ENCODE assay signal across 16 cellular contexts in the genomic region with DNA sequence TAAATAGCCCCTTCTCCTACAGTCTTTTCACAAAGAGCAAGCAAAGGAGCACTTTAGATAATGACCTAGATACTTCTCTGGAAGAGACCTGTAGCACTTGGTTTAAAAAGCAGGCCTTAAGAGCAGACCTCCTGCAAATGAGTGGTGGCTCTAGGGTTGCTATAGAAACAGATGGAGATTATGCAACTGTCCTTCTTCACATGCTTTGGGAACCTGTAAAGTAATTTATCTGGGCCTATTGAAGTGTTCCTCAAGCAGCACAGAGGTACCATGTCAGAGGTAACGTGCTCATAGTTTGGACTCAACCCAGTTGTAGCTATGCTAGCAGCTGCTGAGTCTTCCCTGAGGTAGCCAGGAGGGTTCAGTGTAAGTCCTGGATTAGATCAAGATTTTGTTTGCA.
DNase-seq lines count a peak whose midpoint lies in the region; TF ChIP-seq lines count a peak whose summit lies in the region.
"Had no signal": no experiment of that assay in that cellular context is flagged by ENCODE, and none has a peak within 500 bp of the region (broad histone marks: within the 10 kb centered on the region; RNA-seq: fewer than 3 reads in every experiment).

No MANE protein-coding gene starts in this region.

- H3K36me3 ChIP-seq in neural cell (ENCODE audit: insufficient read depth, low read length), result no peaks in the 10 kb centered on the region

- H3K27ac ChIP-seq in neural cell (ENCODE audit: low read length), result peak overlapping the region; percentile 60
- H3K27ac ChIP-seq: GM23248 had no signal

- H3K36me3 Mint-ChIP-seq in brain (no peaks in the 10 kb centered on the region), type B pancreatic cell (no peaks in the 10 kb centered on the region), CD14-positive monocyte (no peaks in the 10 kb centered on the region)
- H3K36me3 Mint-ChIP-seq: CD4-positive, CD25-positive, alpha-beta regulatory T cell had no signal

- H3K27ac Mint-ChIP-seq in brain, result peak overlapping the region in 3 of 5 experiments; percentile 4 to 75 (median 50)
- no peak overlapping the region for H3K27ac Mint-ChIP-seq in type B pancreatic cell
- H3K27ac Mint-ChIP-seq in CD14-positive monocyte, result no peak overlapping the region
- H3K27ac Mint-ChIP-seq: CD4-positive, CD25-positive, alpha-beta regulatory T cell had no signal

- H3K27me3 ChIP-seq in neural cell (ENCODE audit: insufficient read depth, low read depth, low read length), result no peaks in the 10 kb centered on the region

- H3K4me1 Mint-ChIP-seq in brain (peaks cover 17% of the 10 kb centered on the region), type B pancreatic cell (ENCODE audit: unreplicated experiment) (peaks cover 7% of the 10 kb centered on the region), CD14-positive monocyte (no peaks in the 10 kb centered on the region)
- H3K4me1 Mint-ChIP-seq: CD4-positive, CD25-positive, alpha-beta regulatory T cell had no signal

- TF ChIP-seq EP300 in neural cell (conservative IDR thresholded peaks at IDR 0.05; ENCODE audit: poor library complexity, severe bottlenecking), result no peak

- H3K4me3 ChIP-seq in neural cell (ENCODE audit: low read length), result no peak overlapping the region
- H3K4me3 ChIP-seq: GM23248 had no signal

- peak; percentile 17 for DNase-seq in NCI-H128 (lab: John Stamatoyannopoulos, UW; ENCODE audit: unreplicated experiment)
- DNase-seq in NCI-H2107 (lab: John Stamatoyannopoulos, UW), result peak; percentile 12
- DNase-seq in posterior vena cava (ENCODE audit: low spot score), result no peak
- no peak for DNase-seq in type B pancreatic cell (ENCODE audit: extremely low spot score, unreplicated experiment)
- no peak for DNase-seq in CD14-positive monocyte (ENCODE audit: low spot score)
- DNase-seq: ACHN; Caco-2; CD4-positive, CD25-positive, alpha-beta regulatory T cell; DMS79; GM23248; NCI-H146; NCI-H510A; Right ventricle myocardium superior; T-helper 1 cell had no signal

- H3K27me3 Mint-ChIP-seq in brain, result peaks cover 6% of the 10 kb centered on the region
- peaks cover 28% of the 10 kb centered on the region for H3K27me3 Mint-ChIP-seq in type B pancreatic cell
- H3K27me3 Mint-ChIP-seq in CD14-positive monocyte (ENCODE audit: low read depth in 3 of 3), result peaks cover under 1 to 6% (median 5%) of the 10 kb centered on the region in 3 donors

- H2AFZ ChIP-seq in neural cell (ENCODE audit: low read depth, low read length), result no peak overlapping the region
- H2AFZ ChIP-seq: GM23248 had no signal

- intact Hi-C loops in posterior vena cava (cut with DNase I) (no loop called here), CD14-positive monocyte (cut with micrococcal nuclease) (no loop called here)

- no peaks in the 10 kb centered on the region for H3K9me3 Mint-ChIP-seq in brain
- no peaks in the 10 kb centered on the region for H3K9me3 Mint-ChIP-seq in type B pancreatic cell
- H3K9me3 Mint-ChIP-seq in CD14-positive monocyte, result peaks cover 0 to 4% (median 0%) of the 10 kb centered on the region in 7 donors
- H3K9me3 Mint-ChIP-seq: CD4-positive, CD25-positive, alpha-beta regulatory T cell had no signal

- TF ChIP-seq RAD21 in neural cell (conservative IDR thresholded peaks at IDR 0.05), result peak; percentile 14

- no peaks in the 10 kb centered on the region for H3K9me3 ChIP-seq in neural cell (ENCODE audit: low read length)
- H3K9me3 ChIP-seq: Caco-2 had no signal

- H3K4me3 Mint-ChIP-seq in brain (peak overlapping the region in 1 of 5 experiments; percentile 12), type B pancreatic cell (no peak overlapping the region), CD14-positive monocyte (no peak overlapping the region)
- H3K4me3 Mint-ChIP-seq: CD4-positive, CD25-positive, alpha-beta regulatory T cell had no signal

- H3K79me2 ChIP-seq in neural cell (replicated peaks; ENCODE audit: insufficient read depth, low read length), result no peaks in the 10 kb centered on the region

- H3K9me2 ChIP-seq in neural cell (ENCODE audit: insufficient read depth, low read length), result no peaks in the 10 kb centered on the region

- H3K4me2 ChIP-seq in neural cell (ENCODE audit: low read length), result no peak overlapping the region

- no peak for TF ChIP-seq CTCF in brain (conservative IDR thresholded peaks at IDR 0.05)
- no peak for TF ChIP-seq CTCF in neural cell (IDR thresholded peaks at IDR 0.05; ENCODE audit: poor library complexity, severe bottlenecking)
- no peak for TF ChIP-seq CTCF in type B pancreatic cell (conservative IDR thresholded peaks at IDR 0.05)
- no peak for TF ChIP-seq CTCF in CD14-positive monocyte (IDR thresholded peaks at IDR 0.05)

- no peaks in the 10 kb centered on the region for H3F3A ChIP-seq in neural cell (ENCODE audit: insufficient read depth, low read length, poor library complexity, severe bottlenecking)

- no peaks in the 10 kb centered on the region for H4K20me1 ChIP-seq in neural cell (ENCODE audit: insufficient read depth)

- no peak overlapping the region for H3K9ac ChIP-seq in neural cell (ENCODE audit: low read length)
- H3K9ac ChIP-seq: GM23248 had no signal

TF ChIP-seq in neural cell, 6 proteins besides CTCF, POLR2A, EP300 and RAD21:
- peak; percentile 30 for TF ChIP-seq MXI1 (conservative IDR thresholded peaks at IDR 0.05; ENCODE audit: poor library complexity, severe bottlenecking)
- TF ChIP-seq POLR2AphosphoS5 (IDR thresholded peaks at IDR 0.05), result peak; percentile 50
- TF ChIP-seq, protein P1, sequence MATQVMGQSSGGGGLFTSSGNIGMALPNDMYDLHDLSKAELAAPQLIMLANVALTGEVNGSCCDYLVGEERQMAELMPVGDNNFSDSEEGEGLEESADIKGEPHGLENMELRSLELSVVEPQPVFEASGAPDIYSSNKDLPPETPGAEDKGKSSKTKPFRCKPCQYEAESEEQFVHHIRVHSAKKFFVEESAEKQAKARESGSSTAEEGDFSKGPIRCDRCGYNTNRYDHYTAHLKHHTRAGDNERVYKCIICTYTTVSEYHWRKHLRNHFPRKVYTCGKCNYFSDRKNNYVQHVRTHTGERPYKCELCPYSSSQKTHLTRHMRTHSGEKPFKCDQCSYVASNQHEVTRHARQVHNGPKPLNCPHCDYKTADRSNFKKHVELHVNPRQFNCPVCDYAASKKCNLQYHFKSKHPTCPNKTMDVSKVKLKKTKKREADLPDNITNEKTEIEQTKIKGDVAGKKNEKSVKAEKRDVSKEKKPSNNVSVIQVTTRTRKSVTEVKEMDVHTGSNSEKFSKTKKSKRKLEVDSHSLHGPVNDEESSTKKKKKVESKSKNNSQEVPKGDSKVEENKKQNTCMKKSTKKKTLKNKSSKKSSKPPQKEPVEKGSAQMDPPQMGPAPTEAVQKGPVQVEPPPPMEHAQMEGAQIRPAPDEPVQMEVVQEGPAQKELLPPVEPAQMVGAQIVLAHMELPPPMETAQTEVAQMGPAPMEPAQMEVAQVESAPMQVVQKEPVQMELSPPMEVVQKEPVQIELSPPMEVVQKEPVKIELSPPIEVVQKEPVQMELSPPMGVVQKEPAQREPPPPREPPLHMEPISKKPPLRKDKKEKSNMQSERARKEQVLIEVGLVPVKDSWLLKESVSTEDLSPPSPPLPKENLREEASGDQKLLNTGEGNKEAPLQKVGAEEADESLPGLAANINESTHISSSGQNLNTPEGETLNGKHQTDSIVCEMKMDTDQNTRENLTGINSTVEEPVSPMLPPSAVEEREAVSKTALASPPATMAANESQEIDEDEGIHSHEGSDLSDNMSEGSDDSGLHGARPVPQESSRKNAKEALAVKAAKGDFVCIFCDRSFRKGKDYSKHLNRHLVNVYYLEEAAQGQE (IDR thresholded peaks at IDR 0.05; ENCODE audit: borderline replicate concordance), result no peak
- no peak for TF ChIP-seq EZH2 (IDR thresholded peaks at IDR 0.05; ENCODE audit: borderline replicate concordance, insufficient read depth, low read length, poor library complexity, severe bottlenecking)
- no peak for TF ChIP-seq SMC3 (conservative IDR thresholded peaks at IDR 0.05; ENCODE audit: poor library complexity)
- no peak for TF ChIP-seq TAF1 (IDR thresholded peaks at IDR 0.05; ENCODE audit: low read depth)

Comparison
In these comparisons a context has a peak if more than half of its experiments do, and no peak if none do; other contexts are left out.
1. DNase-seq: peak in NCI-H128 (single experiment) and NCI-H2107 (single experiment); none in posterior vena cava (single experiment), type B pancreatic cell (single experiment) and CD14-positive monocyte (single experiment).
2. H3K27ac Mint-ChIP-seq: peak in brain (3 of 5); none in type B pancreatic cell (single experiment) and CD14-positive monocyte (0 of 7).